Comparison of ENCODE assay signal across 8 cellular contexts in the genomic region with DNA sequence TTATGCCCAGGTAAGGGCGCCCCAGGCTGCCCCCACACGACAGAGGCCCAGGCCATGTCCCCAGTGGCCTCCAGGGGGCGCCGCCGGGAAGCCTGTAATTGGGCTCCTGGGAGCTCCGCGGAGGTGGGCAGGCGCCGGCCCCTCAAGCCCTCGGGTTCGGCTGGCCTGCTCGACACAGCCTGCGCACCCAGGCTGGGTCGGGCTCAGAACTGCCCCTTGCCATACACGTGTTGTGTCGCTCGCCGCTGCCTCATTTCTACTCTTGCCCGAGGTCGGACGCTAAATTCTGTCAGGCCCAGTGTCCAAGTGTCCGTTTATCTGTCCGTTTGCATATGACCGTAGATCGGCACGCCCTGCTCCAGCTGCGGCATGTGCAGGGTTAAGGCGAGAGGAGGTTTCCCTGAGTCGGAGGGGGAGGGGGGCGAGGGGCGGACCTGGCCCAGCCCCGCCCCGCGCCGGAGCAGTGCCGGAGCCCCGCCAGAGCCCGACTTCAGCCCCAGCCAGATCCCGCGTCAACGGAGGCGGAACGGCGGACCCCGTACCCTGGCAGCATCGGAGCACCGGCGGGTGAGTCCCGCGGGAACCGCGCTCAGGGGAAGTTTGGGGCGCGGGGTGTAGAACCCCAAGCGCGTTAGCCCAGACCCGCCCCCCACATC. TPM values are rescaled to one million over a fixed set of nuclear protein-coding genes. Genes with fewer than 3 reads are reported as not detected.
DNase-seq lines count a peak whose midpoint lies in the region; ATAC-seq and TF ChIP-seq lines count a peak whose summit lies in the region.

A gene (plus strand): TSS at position 480 of the 656 bp plus-strand sequence. CDS start 1,172 bp downstream, outside the sequence.

- H3K36me3 ChIP-seq in MM.1S (replicated peaks; ENCODE audit: insufficient read depth, low read length) = no peaks in the 10 kb centered on the region
- no peaks in the 10 kb centered on the region for H3K36me3 ChIP-seq in prostate gland
- peaks cover 3 to 22% (median 8%) of the 10 kb centered on the region in 4 donors for H3K36me3 ChIP-seq in upper lobe of left lung

- TF ChIP-seq POLR2A in prostate gland (IDR thresholded peaks at IDR 0.05) (peak; percentile 52), upper lobe of left lung (IDR thresholded peaks at IDR 0.05) (peak in 2 of 4 donors; percentile 36 to 74)

- no peak for TF ChIP-seq EP300 in upper lobe of left lung (IDR thresholded peaks at IDR 0.05)

- DNase-seq in AG10803 (ENCODE audit: low read depth) = peak; percentile 83
- DNase-seq in MM.1S = peak; percentile 68
- peak; percentile 63 to 77 (median 73) for DNase-seq in T-helper 2 cell
- peak; percentile 95 for DNase-seq in left ventricle myocardium superior
- DNase-seq in prostate gland (ENCODE audit: low spot score) = peak; percentile 73
- peak; percentile 88 to 97 for DNase-seq in upper lobe of left lung

- no peak within 1 kb of the TSS for H3K27ac ChIP-seq in MM.1S (ENCODE audit: low read length)
- H3K27ac ChIP-seq in angular gyrus (ENCODE audit: low read depth, low read length) = peak within 1 kb of the TSS; percentile 67
- peak within 1 kb of the TSS; percentile 78 to 81 for H3K27ac ChIP-seq in prostate gland
- peak within 1 kb of the TSS; percentile 68 to 89 (median 88) for H3K27ac ChIP-seq in upper lobe of left lung

- no peaks in the 10 kb centered on the region for H3F3A ChIP-seq in MM.1S (ENCODE audit: insufficient read depth, low read length)

- H3K9me3 ChIP-seq in MM.1S (replicated peaks; ENCODE audit: insufficient read depth, low read length) (no peaks in the 10 kb centered on the region), prostate gland (no peaks in the 10 kb centered on the region), upper lobe of left lung (no peaks in the 10 kb centered on the region)

- H2AFZ ChIP-seq in MM.1S (ENCODE audit: low read length) = peak within 1 kb of the TSS; percentile 98

- no peaks in the 10 kb centered on the region for H4K20me1 ChIP-seq in MM.1S (ENCODE audit: insufficient read depth, low read length)

- H3K4me3 ChIP-seq in AG10803 (ENCODE audit: low read length) = peak within 1 kb of the TSS; percentile 90
- peak within 1 kb of the TSS; percentile 86 for H3K4me3 ChIP-seq in MM.1S (ENCODE audit: low read length)
- H3K4me3 ChIP-seq in prostate gland = peak within 1 kb of the TSS; percentile 66 to 85
- peak within 1 kb of the TSS; percentile 58 to 80 (median 70) for H3K4me3 ChIP-seq in upper lobe of left lung

- WGBS in prostate gland = 1% methylated on average over 38 of the region's 57 CpGs
- WGBS in upper lobe of left lung, 2 donors = 0 to 2% methylated on average over 10 to 40 of the region's 57 CpGs

- peak; percentile 69 for ATAC-seq in GM19372 (IDR thresholded peaks at IDR 0.05; ENCODE audit: low read depth, unreplicated experiment)
- peak; percentile 88 for ATAC-seq in left ventricle myocardium superior
- ATAC-seq in upper lobe of left lung (ENCODE audit: low FRiP score in 2 of 2) = peak; percentile 90 to 95

- 0 out of 2 replicates have a peak, but pooled peaks cover 3% of the 10 kb centered on the region for H3K79me2 ChIP-seq in MM.1S (ENCODE audit: low read length)

- peak; percentile 77 for TF ChIP-seq CTCF in AG10803 (conservative IDR thresholded peaks at IDR 0.05; ENCODE audit: low read length)
- peak; percentile 94 for TF ChIP-seq CTCF in MM.1S (IDR thresholded peaks at IDR 0.05; ENCODE audit: low read length)
- peak; percentile 84 to 95 (median 92) for TF ChIP-seq CTCF in prostate gland (IDR thresholded peaks at IDR 0.05)
- TF ChIP-seq CTCF in upper lobe of left lung (IDR thresholded peaks at IDR 0.05) = peak; percentile 94 to 97 (median 96)

- H3K9ac ChIP-seq in MM.1S (ENCODE audit: low read length) = peak within 1 kb of the TSS; percentile 48; the same call in 1 of the 2 replicates

- H3K4me1 ChIP-seq in MM.1S (ENCODE audit: low read length) (peaks cover 5% of the 10 kb centered on the region; the same call in 1 of the 2 replicates), prostate gland (replicated peaks) (peaks cover 13% of the 10 kb centered on the region), upper lobe of left lung (peaks cover 31 to 38% (median 35%) of the 10 kb centered on the region in 4 donors)

- peak within 1 kb of the TSS; percentile 89 for H3K4me2 ChIP-seq in MM.1S (ENCODE audit: low read depth, low read length)

- H3K9me2 ChIP-seq in MM.1S (replicated peaks; ENCODE audit: insufficient read depth, low read length) = no peaks in the 10 kb centered on the region

- intact Hi-C loops in left ventricle myocardium superior (cut with micrococcal nuclease) (loop anchor here (10.0 kb wide), 1 partner anchor 104 kb away; a partner anchor contains a TSS), prostate gland (cut with DNase I) (loop anchor here (1.0 to 5.0 kb wide), 3 partner anchors 106 to 276 kb away; a partner anchor contains a TSS)

- no peaks in the 10 kb centered on the region; the same call in 1 of the 2 replicates for H3K27me3 ChIP-seq in MM.1S (replicated peaks; ENCODE audit: insufficient read depth, low read length)
- no peaks in the 10 kb centered on the region for H3K27me3 ChIP-seq in prostate gland (replicated peaks; ENCODE audit: insufficient read depth)
- no peaks in the 10 kb centered on the region for H3K27me3 ChIP-seq in upper lobe of left lung

RNA-seq across cellular contexts. Expression of the gene that starts here (rescaled TPM):
- 95.1 TPM for total RNA-seq in left ventricle myocardium superior
- 10 to 100 TPM; 41.1 to 77.4 TPM for total RNA-seq in prostate gland
- total RNA-seq in upper lobe of left lung = 10 to 100 TPM; 21.9 to 60.8 (median 32.7) TPM
